In the genomic region with DNA sequence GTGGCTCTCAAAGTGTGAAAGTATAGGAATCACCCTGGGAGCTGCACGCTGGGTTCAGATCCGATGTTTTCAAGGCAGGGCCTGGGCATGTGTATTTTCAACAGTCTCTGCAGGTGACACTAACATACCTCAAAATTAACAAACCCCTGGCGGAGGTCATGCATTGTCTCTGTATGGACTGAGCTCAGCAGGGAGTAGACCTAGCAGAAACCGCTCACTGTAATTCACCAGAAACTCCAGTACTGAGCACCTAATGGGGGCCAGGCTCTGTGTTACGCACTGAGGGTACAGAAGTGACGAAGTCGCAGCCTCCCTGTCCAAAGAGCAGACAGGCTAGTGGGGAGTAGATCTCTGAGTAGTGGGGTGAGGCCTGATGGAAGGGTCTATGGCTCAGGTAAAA, we compare ENCODE assay signal across 18 cellular contexts. TPM values are rescaled to one million over a fixed set of nuclear protein-coding genes. Genes with fewer than 3 reads are reported as not detected.
DNase-seq lines count a peak whose midpoint lies in the region; ATAC-seq and TF ChIP-seq lines count a peak whose summit lies in the region.
"Had no signal": no experiment of that assay in that cellular context is flagged by ENCODE, and none has a peak within 500 bp of the region (broad histone marks: within the 10 kb centered on the region; RNA-seq: fewer than 3 reads in every experiment).

No MANE protein-coding gene starts in this region.

- H3K9me3 Mint-ChIP-seq in endodermal cell (no peaks in the 10 kb centered on the region), T-cell (no peaks in the 10 kb centered on the region)
- H3K9me3 Mint-ChIP-seq: CD8-positive, alpha-beta T cell had no signal

- H3K79me2 ChIP-seq in smooth muscle cell (ENCODE audit: low read depth): no peaks in the 10 kb centered on the region

- no peaks in the 10 kb centered on the region for H3F3A ChIP-seq in smooth muscle cell (ENCODE audit: low read depth)

- peaks cover 6% of the 10 kb centered on the region for H3K4me1 Mint-ChIP-seq in endodermal cell
- H3K4me1 Mint-ChIP-seq in T-cell: peaks cover 0 to 5% (median 5%) of the 10 kb centered on the region in 3 donors

- POLR2A ChIA-PET in T-cell (lab: Charles Lee): no interaction called here

- H4K20me1 ChIP-seq in BLaER1 (no peaks in the 10 kb centered on the region), smooth muscle cell (ENCODE audit: low read depth) (no peaks in the 10 kb centered on the region)
- H4K20me1 ChIP-seq: BLaER1 treated with 17β-estradiol and CSF1 and Interleukin-3, amounts not matched to agents 10 nM and 100 nM had no signal

- H3K4me2 ChIP-seq in BLaER1 (peak overlapping the region; percentile 60; the same call in 1 of the 2 replicates), smooth muscle cell (no peak overlapping the region)

- H3K9me3 ChIP-seq in BLaER1 (no peaks in the 10 kb centered on the region), endodermal cell (ENCODE audit: control insufficient read depth, low read length) (no peaks in the 10 kb centered on the region), lung (ENCODE audit: control insufficient read depth in 2 of 2, insufficient read depth in 1 of 2, low read length in 1 of 2) (no peaks in the 10 kb centered on the region), smooth muscle cell (replicated peaks; ENCODE audit: low read depth) (no peaks in the 10 kb centered on the region)
- H3K9me3 ChIP-seq: Peyer's patch had no signal

- WGBS in endodermal cell (ENCODE audit: insufficient coverage in 1 of 2, insufficient read length in 1 of 2), 2 experiments: 87 to 90% methylated on average over 3 to 7 of the region's 7 CpGs
- WGBS in lung, 2 donors: 92 to 94% methylated on average over 7 of the region's 7 CpGs
- WGBS in smooth muscle cell (ENCODE audit: low lambda C conversion rate): 95% methylated on average over 7 of the region's 7 CpGs

- H2AFZ ChIP-seq in smooth muscle cell (ENCODE audit: low read depth): no peak overlapping the region

- H3K4me3 Mint-ChIP-seq in endodermal cell (no peak overlapping the region), T-cell (no peak overlapping the region)
- H3K4me3 Mint-ChIP-seq: CD8-positive, alpha-beta T cell had no signal

- H3K27ac ChIP-seq in BLaER1 (no peak overlapping the region), endodermal cell (ENCODE audit: low read depth, low read length) (no peak overlapping the region), lung (ENCODE audit: low read depth in 1 of 2, low read length in 1 of 2) (no peak overlapping the region), smooth muscle cell (ENCODE audit: low read depth) (no peak overlapping the region)
- H3K27ac ChIP-seq: BLaER1 treated with 17β-estradiol and CSF1 and Interleukin-3, amounts not matched to agents 10 nM and 100 nM; Peyer's patch had no signal

- H3K9ac ChIP-seq in BLaER1: no peak overlapping the region
- no peak overlapping the region for H3K9ac ChIP-seq in endodermal cell (ENCODE audit: extremely low read depth, low read length, poor library complexity, severe bottlenecking)
- no peak overlapping the region for H3K9ac ChIP-seq in smooth muscle cell (ENCODE audit: low read depth)
- H3K9ac ChIP-seq: BLaER1 treated with 17β-estradiol and CSF1 and Interleukin-3, amounts not matched to agents 10 nM and 100 nM had no signal

- H3K4me1 ChIP-seq in BLaER1: peaks cover 54% of the 10 kb centered on the region
- no peaks in the 10 kb centered on the region for H3K4me1 ChIP-seq in endodermal cell (ENCODE audit: control insufficient read depth, insufficient read depth, low read length)
- H3K4me1 ChIP-seq in lung (ENCODE audit: control insufficient read depth in 2 of 2, insufficient read depth in 2 of 2, low read length in 2 of 2): no peaks in the 10 kb centered on the region
- no peaks in the 10 kb centered on the region for H3K4me1 ChIP-seq in smooth muscle cell (ENCODE audit: low read depth)
- H3K4me1 ChIP-seq: Peyer's patch had no signal

- H3K36me3 Mint-ChIP-seq in endodermal cell (ENCODE audit: low read depth) (no peaks in the 10 kb centered on the region), T-cell (no peaks in the 10 kb centered on the region)
- H3K36me3 Mint-ChIP-seq: CD8-positive, alpha-beta T cell had no signal

- ATAC-seq in lung (ENCODE audit: insufficient read depth, low FRiP score): no peak
- ATAC-seq in HG02623 (IDR thresholded peaks at IDR 0.05; ENCODE audit: unreplicated experiment): no peak
- ATAC-seq in T-cell (replicated peaks in 1 of 4): no peak
- ATAC-seq: CD8-positive, alpha-beta T cell; Right ventricle myocardium inferior had no signal

- H3K27me3 ChIP-seq in BLaER1: no peaks in the 10 kb centered on the region
- H3K27me3 ChIP-seq in endodermal cell (ENCODE audit: control insufficient read depth, insufficient read depth, low read length, poor library complexity, severe bottlenecking): no peaks in the 10 kb centered on the region
- H3K27me3 ChIP-seq in lung (ENCODE audit: control insufficient read depth, insufficient read depth): no peaks in the 10 kb centered on the region
- peaks cover 3% of the 10 kb centered on the region for H3K27me3 ChIP-seq in smooth muscle cell (ENCODE audit: low read depth)
- H3K27me3 ChIP-seq: Peyer's patch had no signal

- H3K27ac Mint-ChIP-seq in endodermal cell: no peak overlapping the region
- no peak overlapping the region for H3K27ac Mint-ChIP-seq in T-cell
- H3K27ac Mint-ChIP-seq: CD8-positive, alpha-beta T cell had no signal

- H3K36me3 ChIP-seq in BLaER1: no peaks in the 10 kb centered on the region
- H3K36me3 ChIP-seq in endodermal cell (ENCODE audit: control insufficient read depth, insufficient read depth, low read length): no peaks in the 10 kb centered on the region
- H3K36me3 ChIP-seq in lung (ENCODE audit: control insufficient read depth in 2 of 2, insufficient read depth in 2 of 2, low read length in 2 of 2): no peaks in the 10 kb centered on the region
- H3K36me3 ChIP-seq in smooth muscle cell (ENCODE audit: low read depth): no peaks in the 10 kb centered on the region
- H3K36me3 ChIP-seq: BLaER1 treated with 17β-estradiol and CSF1 and Interleukin-3, amounts not matched to agents 10 nM and 100 nM; Peyer's patch had no signal

- no peak for TF ChIP-seq CTCF in endodermal cell (conservative IDR thresholded peaks at IDR 0.05)
- TF ChIP-seq CTCF in lung (IDR thresholded peaks at IDR 0.05; ENCODE audit: control extremely low read depth, extremely low read depth): no peak
- TF ChIP-seq CTCF in smooth muscle cell (IDR thresholded peaks at IDR 0.05; ENCODE audit: borderline replicate concordance, insufficient read depth, poor library complexity, severe bottlenecking): no peak

- DNase-seq in NCI-H146 (lab: John Stamatoyannopoulos, UW) (peak; percentile 63), endodermal cell (peak; percentile 36), lung (ENCODE audit: low spot score) (peak; percentile 13), smooth muscle cell (lab: John Stamatoyannopoulos, UW; ENCODE audit: unreplicated experiment) (no peak), T-cell (no peak)
- DNase-seq in activated CD4-positive, alpha-beta T cell treated with anti-CD3 and anti-CD28 coated beads, Interleukin-2, amount 50 U/mL, for 4 hours: no peak
- DNase-seq: Calu3, KBM-7, NCI-H187 treated with DMSO at 0.1 percent for 48 hours, NCI-H446 treated with DMSO at 0.1 percent for 48 hours, Peyer's patch had no signal

- no peaks in the 10 kb centered on the region for H3K27me3 Mint-ChIP-seq in endodermal cell (ENCODE audit: insufficient read depth)
- peaks cover 5 to 6% of the 10 kb centered on the region in 2 donors for H3K27me3 Mint-ChIP-seq in T-cell

- H3K4me3 ChIP-seq in BLaER1: no peak overlapping the region
- no peak overlapping the region for H3K4me3 ChIP-seq in endodermal cell (ENCODE audit: low read length)
- no peak overlapping the region for H3K4me3 ChIP-seq in lung
- no peak overlapping the region for H3K4me3 ChIP-seq in smooth muscle cell
- H3K4me3 ChIP-seq: BLaER1 treated with 17β-estradiol and CSF1 and Interleukin-3, amounts not matched to agents 10 nM and 100 nM; Peyer's patch had no signal

- CTCF ChIA-PET in T-cell (lab: Charles Lee): no interaction called here

RNA-seq across cellular contexts. Expression of a gene that starts 5.6 kb away (rescaled TPM):
- total RNA-seq in endodermal cell (not detected), lung (not detected), smooth muscle cell (not detected in 2 replicates), T-cell (not detected)
- polyA plus RNA-seq in endodermal cell (2013, experiment 1 of 2): not detected
- polyA plus RNA-seq in endodermal cell (2013, experiment 2 of 2): not detected
- polyA plus RNA-seq in lung (not detected), smooth muscle cell (not detected in 2 replicates)
- total RNA-seq: A673; Calu3; CD8-positive, alpha-beta T cell; Peyer's patch; Right ventricle myocardium inferior; SK-MEL-5 had no signal

RNA-seq across cellular contexts. Expression of a gene that starts 27.9 kb away (rescaled TPM):
- 1 to 10 TPM; 8.2 to 9.6 TPM for total RNA-seq in endodermal cell
- 11.9 TPM for polyA plus RNA-seq in endodermal cell (2013, experiment 1 of 2)
- 14.5 TPM for polyA plus RNA-seq in endodermal cell (2013, experiment 2 of 2)
- 10 to 100 TPM; 28.0 to 47.8 TPM for total RNA-seq in lung
- 10 to 100 TPM; 11.3 to 15.1 TPM for polyA plus RNA-seq in lung
- 6.6 and 16.7 TPM in 2 replicates for total RNA-seq in smooth muscle cell
- 6.8 and 12.7 TPM in 2 replicates for polyA plus RNA-seq in smooth muscle cell
- total RNA-seq in T-cell: 10 to 100 TPM; 28.1 to 41.2 (median 37.6) TPM

Comparison
In these comparisons a context has a peak if more than half of its experiments do, and no peak if none do; other contexts are left out.
1. DNase-seq: peak in NCI-H146 (single experiment), endodermal cell (single experiment) and lung (single experiment); none in activated CD4-positive, alpha-beta T cell treated with anti-CD3 and anti-CD28 coated beads, Interleukin-2, amount 50 U/mL, for 4 hours (0 of 2), smooth muscle cell (single experiment) and T-cell (0 of 34).